In genomic region chr12:25322351-25322750, GRCh38 we compare ENCODE assay signal across 16 cellular contexts.
DNase-seq lines count a peak whose midpoint lies in the region; ATAC-seq and FAIRE-seq lines count a peak whose summit lies in the region.
"Had no signal": no experiment of that assay in that cellular context is flagged by ENCODE, and none has a peak within 500 bp of the region (broad histone marks: within the 10 kb centered on the region; RNA-seq: fewer than 3 reads in every experiment).

No MANE protein-coding gene starts in this region.

- H3K36me3 ChIP-seq in CD4-positive, alpha-beta memory T cell (ENCODE audit: insufficient read depth, low read length), result no peaks in the 10 kb centered on the region
- H3K36me3 ChIP-seq: ovary, vagina had no signal

- peak overlapping the region; percentile 60 to 92 (median 86) for H3K27ac Mint-ChIP-seq in CD4-positive, alpha-beta memory T cell
- H3K27ac Mint-ChIP-seq in activated T-helper 17 cell treated with anti-CD3 and anti-CD28 coated beads, Interleukin-2, amount 50 U/mL, for 72 hours, result peak overlapping the region; percentile 23
- H3K27ac Mint-ChIP-seq in naive thymus-derived CD8-positive, alpha-beta T cell, result peak overlapping the region; percentile 82 to 99 (median 92)

- peak overlapping the region in 1 of 2 donors; percentile 20 for H3K4me3 ChIP-seq in CD4-positive, alpha-beta memory T cell (ENCODE audit: low read length in 2 of 2)
- H3K4me3 ChIP-seq: K562, ovary, skin epidermis, vagina had no signal

- H3K27me3 Mint-ChIP-seq in CD4-positive, alpha-beta memory T cell, result no peaks in the 10 kb centered on the region
- H3K27me3 Mint-ChIP-seq in activated T-helper 17 cell treated with anti-CD3 and anti-CD28 coated beads, Interleukin-2, amount 50 U/mL, for 72 hours, result no peaks in the 10 kb centered on the region
- H3K27me3 Mint-ChIP-seq in naive thymus-derived CD8-positive, alpha-beta T cell, result no peaks in the 10 kb centered on the region

- ATAC-seq in activated T-helper 17 cell treated with anti-CD3 and anti-CD28 coated beads, Interleukin-2, amount 50 U/mL, for 72 hours (replicated peaks), result no peak
- peak; percentile 78 to 92 for ATAC-seq in naive thymus-derived CD8-positive, alpha-beta T cell
- ATAC-seq in GM21447 (IDR thresholded peaks at IDR 0.05; ENCODE audit: unreplicated experiment), result no peak
- ATAC-seq: esophagus mucosa, K562 had no signal

- CTCF ChIA-PET in CD4-positive, alpha-beta memory T cell (lab: Charles Lee; ENCODE audit: partially characterized antibody), result interaction anchor here (1.3 to 1.7 kb wide), 2 partner anchors 13 to 41 kb away, joined by 3 to 4 read pairs; no protein-coding TSS in a partner anchor

- H3K4me3 Mint-ChIP-seq in CD4-positive, alpha-beta memory T cell, result peak overlapping the region; percentile 63 to 91 (median 78)
- H3K4me3 Mint-ChIP-seq in activated T-helper 17 cell treated with anti-CD3 and anti-CD28 coated beads, Interleukin-2, amount 50 U/mL, for 72 hours, result peak overlapping the region; percentile 60
- peak overlapping the region; percentile 67 to 94 (median 83) for H3K4me3 Mint-ChIP-seq in naive thymus-derived CD8-positive, alpha-beta T cell

- no peaks in the 10 kb centered on the region for H3K9me3 ChIP-seq in CD4-positive, alpha-beta memory T cell (ENCODE audit: control insufficient read depth in 1 of 2, low read length in 2 of 2)
- H3K9me3 ChIP-seq: ovary, vagina had no signal

- H3K27me3 ChIP-seq in CD4-positive, alpha-beta memory T cell (ENCODE audit: insufficient read depth, low read length), result no peaks in the 10 kb centered on the region
- H3K27me3 ChIP-seq: ovary, vagina had no signal

- POLR2A ChIA-PET in CD4-positive, alpha-beta memory T cell (lab: Charles Lee; ENCODE audit: partially characterized antibody), result interaction anchor here (0.6 to 2.5 kb wide), 5 partner anchors 12 to 71 kb away, joined by 3 to 12 read pairs (median 7); partner anchors contain the start of gene KRAS
- POLR2A ChIA-PET in naive thymus-derived CD8-positive, alpha-beta T cell (lab: Charles Lee), result interaction anchor here (3.1 kb wide), 1 partner anchor 71 kb away, joined by 15 read pairs; the partner anchor contains the start of gene KRAS

- peak in 2 of 5 donors; percentile 8 to 22 for DNase-seq in CD4-positive, alpha-beta memory T cell
- DNase-seq in GM18507 (ENCODE audit: extremely low spot score, insufficient read length, low read depth) (no peak), NCI-H146 treated with DMSO at 0.1 percent for 48 hours (lab: John Stamatoyannopoulos, UW; ENCODE audit: unreplicated experiment) (no peak), AG08395 (ENCODE audit: low spot score) (no peak)
- DNase-seq in naive thymus-derived CD8-positive, alpha-beta T cell, result peak in 4 of 10 donors; percentile 3 to 32 (median 26)
- DNase-seq: activated CD8-positive, alpha-beta memory T cell treated with anti-CD3 and anti-CD28 coated beads, Interleukin-2, amount 50 U/mL, for 4 hours; glutamatergic neuron; NCI-H1417; ovary; stimulated activated naive CD4-positive, alpha-beta T cell treated with Interleukin-2 at 50 U/mL for 16 hours had no signal

- no peaks in the 10 kb centered on the region for H3K36me3 Mint-ChIP-seq in CD4-positive, alpha-beta memory T cell
- no peaks in the 10 kb centered on the region for H3K36me3 Mint-ChIP-seq in activated T-helper 17 cell treated with anti-CD3 and anti-CD28 coated beads, Interleukin-2, amount 50 U/mL, for 72 hours (ENCODE audit: low read depth)
- H3K36me3 Mint-ChIP-seq in naive thymus-derived CD8-positive, alpha-beta T cell, result no peaks in the 10 kb centered on the region

- peak overlapping the region; percentile 3 for H3K27ac ChIP-seq in CD4-positive, alpha-beta memory T cell (ENCODE audit: low read depth, low read length)
- H3K27ac ChIP-seq: ovary, skin epidermis, vagina had no signal

- H3K4me1 Mint-ChIP-seq in CD4-positive, alpha-beta memory T cell, result peaks cover 33 to 44% (median 37%) of the 10 kb centered on the region in 4 donors
- peaks cover 26% of the 10 kb centered on the region for H3K4me1 Mint-ChIP-seq in activated T-helper 17 cell treated with anti-CD3 and anti-CD28 coated beads, Interleukin-2, amount 50 U/mL, for 72 hours
- peaks cover 26 to 52% (median 45%) of the 10 kb centered on the region in 4 donors for H3K4me1 Mint-ChIP-seq in naive thymus-derived CD8-positive, alpha-beta T cell

- H3K9me3 Mint-ChIP-seq in CD4-positive, alpha-beta memory T cell, result no peaks in the 10 kb centered on the region
- no peaks in the 10 kb centered on the region for H3K9me3 Mint-ChIP-seq in activated T-helper 17 cell treated with anti-CD3 and anti-CD28 coated beads, Interleukin-2, amount 50 U/mL, for 72 hours
- peaks cover 0 to 4% (median 0%) of the 10 kb centered on the region in 9 donors for H3K9me3 Mint-ChIP-seq in naive thymus-derived CD8-positive, alpha-beta T cell

- H3K4me1 ChIP-seq in CD4-positive, alpha-beta memory T cell (ENCODE audit: insufficient read depth, low read length), result peaks cover 30% of the 10 kb centered on the region
- H3K4me1 ChIP-seq: vagina had no signal

- FAIRE-seq in GM18507 (lab: Jason Lieb, UNC), result peak; percentile 72
- FAIRE-seq: K562 had no signal

- intact Hi-C loops in CD4-positive, alpha-beta memory T cell (cut with micrococcal nuclease), result loop anchor here (2.0 to 5.0 kb wide), 3 partner anchors 35 to 72 kb away; partner anchors contain the start of gene KRAS

Comparison
In these comparisons a context has a peak if more than half of its experiments do, and no peak if none do; other contexts are left out.
1. H3K27ac Mint-ChIP-seq: peak in every context shown above with its lines; median percentile 92 in naive thymus-derived CD8-positive, alpha-beta T cell; 86 in CD4-positive, alpha-beta memory T cell; 23 in activated T-helper 17 cell treated with anti-CD3 and anti-CD28 coated beads, Interleukin-2, amount 50 U/mL, for 72 hours.
2. ATAC-seq: peak in naive thymus-derived CD8-positive, alpha-beta T cell (2 of 2); none in activated T-helper 17 cell treated with anti-CD3 and anti-CD28 coated beads, Interleukin-2, amount 50 U/mL, for 72 hours (single experiment) and GM21447 (single experiment).
3. Peak in every context shown above with its lines, with median percentiles within 50 percentile points of each other: H3K4me3 Mint-ChIP-seq.